In the genomic region with DNA sequence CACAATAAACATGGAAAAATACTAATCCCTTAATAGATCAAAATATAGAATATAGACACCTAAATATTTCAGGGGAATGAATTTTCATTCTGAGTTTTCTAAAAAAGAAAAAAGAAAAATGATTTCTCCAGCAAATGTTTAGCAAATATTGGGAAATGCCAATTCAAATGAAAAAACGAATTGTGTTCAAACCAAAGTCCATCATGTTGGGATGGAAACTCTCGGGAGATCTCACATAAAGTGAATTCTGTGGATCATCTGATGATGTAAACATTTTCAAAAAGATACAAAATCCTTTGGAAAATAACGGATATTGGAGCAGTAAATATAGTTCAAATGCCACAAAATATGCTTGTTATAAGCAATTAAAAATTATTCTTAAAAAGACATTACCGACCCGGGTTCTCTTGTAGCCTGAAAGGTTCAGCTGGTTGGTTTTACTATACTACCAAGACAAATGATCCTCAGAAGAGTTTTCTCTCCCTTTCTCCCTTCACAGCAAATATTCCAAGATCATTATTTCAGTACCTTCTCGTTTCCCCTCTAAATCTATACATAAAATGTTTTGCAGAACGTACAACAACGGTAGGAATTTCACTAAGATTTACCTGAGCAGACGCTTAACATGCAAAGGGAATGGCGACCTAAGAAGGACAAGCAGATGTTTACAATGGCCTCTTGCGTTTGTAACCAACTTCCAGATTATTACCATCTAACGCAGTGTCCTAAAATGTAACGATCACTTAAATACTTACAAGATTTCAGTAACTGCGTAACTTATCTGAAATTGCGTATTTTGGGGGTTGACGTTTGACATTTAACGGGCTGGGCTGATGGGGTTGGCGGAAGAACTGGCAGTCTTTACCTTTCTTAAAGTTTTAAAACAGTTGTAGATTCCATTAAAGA, we compare ENCODE assay signal across 15 cellular contexts. TPM values are rescaled to one million over a fixed set of nuclear protein-coding genes. Genes with fewer than 3 reads are reported as not detected.
A peak's percentile ranks its signal among the peaks of the same experiment; 100 is the strongest.
DNase-seq lines count a peak whose midpoint lies in the region; ATAC-seq, FAIRE-seq and TF ChIP-seq lines count a peak whose summit lies in the region.
"Had no signal": no experiment of that assay in that cellular context is flagged by ENCODE, and none has a peak within 500 bp of the region (broad histone marks: within the 10 kb centered on the region; RNA-seq: fewer than 3 reads in every experiment).

No MANE protein-coding gene starts in this region.

- no peak overlapping the region for H3K27ac Mint-ChIP-seq in type B pancreatic cell
- H3K27ac Mint-ChIP-seq: activated T-cell treated with anti-CD3 and anti-CD28 coated beads, Interleukin-2, amount 50 U/mL, for 24 hours had no signal

- no peaks in the 10 kb centered on the region for H3K36me3 Mint-ChIP-seq in type B pancreatic cell

- peak; percentile 15 for FAIRE-seq in endometrium (lab: Jason Lieb, UNC)

- peak; percentile 11 for DNase-seq in NCI-H748 (lab: John Stamatoyannopoulos, UW; ENCODE audit: unreplicated experiment)
- DNase-seq in NCI-H748 treated with DMSO at 0.1 percent for 48 hours (lab: John Stamatoyannopoulos, UW), result no peak
- DNase-seq in type B pancreatic cell (ENCODE audit: extremely low spot score, unreplicated experiment), result no peak
- no peak for DNase-seq in stimulated activated naive CD4-positive, alpha-beta T cell treated with Interleukin-2 at 50 U/mL for 16 hours (lab: John Stamatoyannopoulos, UW)
- DNase-seq: activated CD4-positive, alpha-beta T cell treated with anti-CD3 and anti-CD28 coated beads for 1 hour; activated T-cell treated with anti-CD3 and anti-CD28 coated beads, Interleukin-2, amount 50 U/mL, for 24 hours; COR-L47; lower lobe of right lung; NCI-H1105; occipital lobe; thyroid gland had no signal

- TF ChIP-seq CTCF in type B pancreatic cell (conservative IDR thresholded peaks at IDR 0.05), result no peak

- H3K27me3 Mint-ChIP-seq in type B pancreatic cell, result peaks cover 93% of the 10 kb centered on the region

- H3K9me3 Mint-ChIP-seq in type B pancreatic cell, result no peaks in the 10 kb centered on the region
- H3K9me3 Mint-ChIP-seq: activated T-cell treated with anti-CD3 and anti-CD28 coated beads, Interleukin-2, amount 50 U/mL, for 24 hours had no signal

- H3K4me1 Mint-ChIP-seq in type B pancreatic cell (ENCODE audit: unreplicated experiment), result peaks cover 7% of the 10 kb centered on the region

- H3K4me3 Mint-ChIP-seq in type B pancreatic cell, result peak overlapping the region; percentile 4
- H3K4me3 Mint-ChIP-seq: activated T-cell treated with anti-CD3 and anti-CD28 coated beads, Interleukin-2, amount 50 U/mL, for 24 hours had no signal

- no peak for ATAC-seq in GM21576 (IDR thresholded peaks at IDR 0.05; ENCODE audit: unreplicated experiment)
- ATAC-seq: esophagus mucosa, lower lobe of right lung had no signal

RNA-seq across cellular contexts. Expression of gene HOXA13, which starts 2.5 kb away (rescaled TPM):
- total RNA-seq in type B pancreatic cell (ENCODE audit: low replicate concordance), result 0.75 and 1.5 TPM in 2 replicates
- total RNA-seq: chondrocyte, esophagus mucosa, lower lobe of right lung, occipital lobe, thyroid gland had no signal

RNA-seq across cellular contexts. Expression of gene HOXA11, which starts 12.4 kb away (rescaled TPM):
- total RNA-seq in type B pancreatic cell (ENCODE audit: low replicate concordance), result 1.2 TPM in 1 of 2 replicates, not detected in the other
- total RNA-seq: chondrocyte, esophagus mucosa, lower lobe of right lung, occipital lobe, thyroid gland had no signal

RNA-seq across cellular contexts. Expression of gene HOXA10, which starts 23.3 kb away (rescaled TPM):
- total RNA-seq in type B pancreatic cell (ENCODE audit: low replicate concordance), result 0.29 and 4.9 TPM in 2 replicates
- total RNA-seq: occipital lobe had no signal

RNA-seq across cellular contexts. Expression of gene HOXA9, which starts 32.1 kb away (rescaled TPM):
- 0.67 and 4.1 TPM in 2 replicates for total RNA-seq in type B pancreatic cell (ENCODE audit: low replicate concordance)
- total RNA-seq: chondrocyte, occipital lobe had no signal

RNA-seq across cellular contexts. Expression of gene HOXA7, which starts 40.9 kb away (rescaled TPM):
- total RNA-seq in type B pancreatic cell (ENCODE audit: low replicate concordance), result 3.2 and 6.2 TPM in 2 replicates
- total RNA-seq: chondrocyte, occipital lobe had no signal
